In the genomic region with DNA sequence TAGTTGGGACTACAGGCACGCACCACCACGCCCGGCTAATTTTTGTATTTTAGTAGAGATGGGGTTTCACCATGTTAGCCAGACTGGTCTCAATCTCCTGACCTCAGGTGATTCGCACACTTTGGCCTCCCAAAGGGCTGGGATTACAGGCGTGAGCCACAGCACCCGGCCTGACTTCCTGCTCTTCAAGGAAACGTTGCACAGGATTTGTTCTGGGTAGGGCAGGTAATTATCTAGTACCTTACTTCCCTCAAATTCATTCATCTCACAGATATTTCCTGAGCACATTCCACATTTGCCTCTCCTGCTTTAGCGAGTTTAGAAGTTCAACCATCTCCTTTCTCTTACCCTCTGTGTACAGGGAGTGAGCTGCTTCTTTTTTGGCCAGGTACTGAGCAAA, we compare ENCODE assay signal across 1 cellular context.
TF ChIP-seq lines count a peak whose summit lies in the region.

No MANE protein-coding gene starts in this region.

TF ChIP-seq in GM23338, 12 proteins besides CTCF, POLR2A, EP300 and RAD21 (continued from another document):
- no peak for TF ChIP-seq ZNF462 (CRISPR knock-in tag; IDR thresholded peaks at IDR 0.05)
- no peak for TF ChIP-seq POLR2AphosphoS5 (IDR thresholded peaks at IDR 0.05; ENCODE audit: low read depth)
- no peak for TF ChIP-seq ZNF331 (CRISPR knock-in tag; IDR thresholded peaks at IDR 0.05; ENCODE audit: low read depth)
- TF ChIP-seq ETS1 (IDR thresholded peaks at IDR 0.05) = no peak
- no peak for TF ChIP-seq EZH2phosphoT487 (IDR thresholded peaks at IDR 0.05; ENCODE audit: unreplicated experiment)
- no peak for TF ChIP-seq EZH2 (IDR thresholded peaks at IDR 0.05; ENCODE audit: low read depth, unreplicated experiment)
- TF ChIP-seq CREB1 (CRISPR knock-in tag; IDR thresholded peaks at IDR 0.05; ENCODE audit: low read depth) = no peak
- no peak for TF ChIP-seq NANOG (IDR thresholded peaks at IDR 0.05; ENCODE audit: borderline replicate concordance)
- no peak for TF ChIP-seq ZNF114 (CRISPR knock-in tag; IDR thresholded peaks at IDR 0.05)
- TF ChIP-seq REST (IDR thresholded peaks at IDR 0.05; ENCODE audit: unreplicated experiment) = no peak
- TF ChIP-seq STAT1 (IDR thresholded peaks at IDR 0.05; ENCODE audit: unreplicated experiment) = no peak
TF ChIP-seq in GM23338: peak in this region for 0.
